ENCODE assay signal across 17 cellular contexts in the genomic region with DNA sequence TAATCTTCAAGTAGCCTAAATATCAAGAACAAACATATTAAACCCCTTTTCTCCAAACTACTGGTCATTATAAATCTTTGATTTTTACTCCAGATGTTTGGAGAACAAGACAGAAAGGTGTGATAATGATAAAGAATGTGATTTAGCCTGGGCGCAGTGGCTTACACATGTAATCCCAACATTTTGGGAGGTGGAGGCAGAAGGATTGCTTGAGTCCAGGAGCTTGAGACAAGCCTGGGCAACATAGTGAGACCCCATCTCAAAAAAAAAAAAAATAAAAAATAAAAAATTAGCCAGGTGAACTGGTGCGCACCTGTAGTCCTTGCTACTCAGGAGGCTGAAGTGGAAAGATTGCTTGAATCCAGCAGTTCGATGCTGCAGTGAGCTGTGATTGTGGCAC. TPM values are rescaled to one million over a fixed set of nuclear protein-coding genes. Genes with fewer than 3 reads are reported as not detected.
DNase-seq lines count a peak whose midpoint lies in the region; ATAC-seq, FAIRE-seq and TF ChIP-seq lines count a peak whose summit lies in the region.
"Had no signal": no experiment of that assay in that cellular context is flagged by ENCODE, and none has a peak within 500 bp of the region (broad histone marks: within the 10 kb centered on the region; RNA-seq: fewer than 3 reads in every experiment).

No MANE protein-coding gene starts in this region.

- in situ Hi-C loops in K562 (cut with MboI), result no loop called here

- H3K9me1 ChIP-seq in K562 (ENCODE audit: control insufficient read depth, insufficient read depth, low read length), result no peaks in the 10 kb centered on the region

- H3K9ac ChIP-seq in OCI-LY3 (ENCODE audit: low read length) (peak overlapping the region; percentile 62), K562 (ENCODE audit: insufficient read depth in 1 of 2, low read depth in 2 of 2, low read length in 2 of 2) (no peak overlapping the region)
- H3K9ac ChIP-seq: BLaER1 treated with 17β-estradiol and CSF1 and Interleukin-3, amounts not matched to agents 10 nM and 100 nM; GM23248 had no signal

- no peak overlapping the region for H3K27ac Mint-ChIP-seq in activated CD4-positive, alpha-beta T cell treated with anti-CD3 and anti-CD28 coated beads, Interleukin-2, amount 10 ng/mL, durations not matched to agents 24 days and 14 days
- peak overlapping the region in 5 of 7 donors; percentile 62 to 97 (median 95) for H3K27ac Mint-ChIP-seq in CD4-positive, alpha-beta memory T cell

- no peak for TF ChIP-seq EP300 in K562 (IDR thresholded peaks at IDR 0.05; ENCODE audit: low read length)

- TF ChIP-seq POLR2A in K562 (conservative IDR thresholded peaks at IDR 0.05), result no peak

- no peaks in the 10 kb centered on the region for H3K27me3 Mint-ChIP-seq in activated CD4-positive, alpha-beta T cell treated with anti-CD3 and anti-CD28 coated beads, Interleukin-2, amount 10 ng/mL, durations not matched to agents 24 days and 14 days
- H3K27me3 Mint-ChIP-seq in CD4-positive, alpha-beta memory T cell, result no peaks in the 10 kb centered on the region

- H3K4me1 Mint-ChIP-seq in activated CD4-positive, alpha-beta T cell treated with anti-CD3 and anti-CD28 coated beads, Interleukin-2, amount 10 ng/mL, durations not matched to agents 24 days and 14 days, result peaks cover 80% of the 10 kb centered on the region
- peaks cover 73 to 97% (median 89%) of the 10 kb centered on the region in 4 donors for H3K4me1 Mint-ChIP-seq in CD4-positive, alpha-beta memory T cell

- no peak for ATAC-seq in K562
- no peak for ATAC-seq in GM21515 (IDR thresholded peaks at IDR 0.05; ENCODE audit: unreplicated experiment)
- no peak for ATAC-seq in pancreas

- peaks cover 24% of the 10 kb centered on the region for H3K36me3 Mint-ChIP-seq in activated CD4-positive, alpha-beta T cell treated with anti-CD3 and anti-CD28 coated beads, Interleukin-2, amount 10 ng/mL, durations not matched to agents 24 days and 14 days (ENCODE audit: low read depth)
- H3K36me3 Mint-ChIP-seq in CD4-positive, alpha-beta memory T cell, result no peaks in the 10 kb centered on the region

- no peak for TF ChIP-seq RAD21 in K562 (CRISPR knock-in tag; conservative IDR thresholded peaks at IDR 0.05 in 1 of 2, IDR thresholded peaks at IDR 0.05 in 1 of 2)

- H3K79me2 ChIP-seq in OCI-LY3 (ENCODE audit: low read length) (peaks cover 99% of the 10 kb centered on the region), K562 (ENCODE audit: control insufficient read depth, insufficient read depth, low read length) (no peaks in the 10 kb centered on the region)

- no peak for DNase-seq in activated CD4-positive, alpha-beta T cell treated with anti-CD3 and anti-CD28 coated beads, Interleukin-2, amount 10 ng/mL, durations not matched to agents 24 days and 14 days
- DNase-seq in activated CD4-positive, alpha-beta T cell treated with anti-CD3 and anti-CD28 coated beads for 48 hours, result no peak
- no peak for DNase-seq in CD4-positive, alpha-beta memory T cell
- DNase-seq in K562 (ENCODE audit: extremely low read depth in 1 of 4, low spot score in 3 of 4) (no peak), pancreas (no peak), Ammon's horn (ENCODE audit: low spot score) (no peak)
- DNase-seq: COR-L47, GDM1, NCI-H1105 treated with DMSO at 0.1 percent for 48 hours, NCI-H1694 treated with DMSO at 0.1 percent for 48 hours, Peyer's patch had no signal

- intact Hi-C loops in activated CD4-positive, alpha-beta T cell treated with anti-CD3 and anti-CD28 coated beads, Interleukin-2, amount 10 ng/mL, durations not matched to agents 24 days and 14 days (cut with micrococcal nuclease), result loop anchor here (1.0 kb wide), 2 partner anchors 9 to 10 kb away; no protein-coding TSS in a partner anchor
- intact Hi-C loops in CD4-positive, alpha-beta memory T cell (cut with micrococcal nuclease), result no loop called here
- intact Hi-C loops in K562 (cut with micrococcal nuclease) (no loop called here), pancreas (cut with DNase I) (no loop called here)

- peak overlapping the region; percentile 91 for H3K4me2 ChIP-seq in OCI-LY3 (ENCODE audit: low read length)
- no peak overlapping the region for H3K4me2 ChIP-seq in K562 (ENCODE audit: insufficient read depth, low read length)
- H3K4me2 ChIP-seq: BLaER1 treated with 17β-estradiol and CSF1 and Interleukin-3, amounts not matched to agents 10 nM and 100 nM had no signal

- 64% methylated on average over 3 of the region's 3 CpGs for WGBS in K562 (ENCODE audit: insufficient coverage, low coverage, missing lambda C conversion rate)
- 91 to 92% methylated on average over 3 of the region's 3 CpGs for WGBS in pancreas, 2 donors

- no TSS peak for BruUV-seq in K562 (replicated peaks; lab: Mats Ljungman, UMichigan)

- H2AFZ ChIP-seq in OCI-LY3 (ENCODE audit: low read depth, low read length) (no peak overlapping the region), K562 (ENCODE audit: low read depth, low read length) (no peak overlapping the region)
- H2AFZ ChIP-seq: GM23248 had no signal

- H4K20me1 ChIP-seq in OCI-LY3 (ENCODE audit: insufficient read depth, low read length), result no peaks in the 10 kb centered on the region
- no peaks in the 10 kb centered on the region for H4K20me1 ChIP-seq in K562 (replicated peaks; ENCODE audit: control insufficient read depth, insufficient read depth, low read length)

- H3K4me3 Mint-ChIP-seq in activated CD4-positive, alpha-beta T cell treated with anti-CD3 and anti-CD28 coated beads, Interleukin-2, amount 10 ng/mL, durations not matched to agents 24 days and 14 days, result peak overlapping the region; percentile 77
- peak overlapping the region in 3 of 8 donors; percentile 73 to 88 (median 82) for H3K4me3 Mint-ChIP-seq in CD4-positive, alpha-beta memory T cell

- no peaks in the 10 kb centered on the region for H3K9me3 ChIP-seq in CD4-positive, alpha-beta memory T cell (ENCODE audit: control insufficient read depth in 1 of 2, low read length in 2 of 2)
- no peaks in the 10 kb centered on the region for H3K9me3 ChIP-seq in OCI-LY3 (ENCODE audit: insufficient read depth, low read length)
- H3K9me3 ChIP-seq in K562 (replicated peaks; ENCODE audit: control insufficient read depth, insufficient read depth, low read depth, low read length), result no peaks in the 10 kb centered on the region
- H3K9me3 ChIP-seq in pancreas, result no peaks in the 10 kb centered on the region
- H3K9me3 ChIP-seq: BLaER1 treated with 17β-estradiol and CSF1 and Interleukin-3, amounts not matched to agents 10 nM and 100 nM; HAP-1; Peyer's patch had no signal

- H3K27me3 ChIP-seq in CD4-positive, alpha-beta memory T cell (ENCODE audit: insufficient read depth, low read length), result no peaks in the 10 kb centered on the region
- H3K27me3 ChIP-seq in OCI-LY3 (ENCODE audit: low read depth, low read length), result no peaks in the 10 kb centered on the region
- H3K27me3 ChIP-seq in K562 (ENCODE audit: control insufficient read depth in 2 of 2, insufficient read depth in 2 of 2, low read length in 2 of 2), result 0 out of 5 replicates have a peak, but pooled peaks cover 0 to 4% of the 10 kb centered on the region in 2 experiments
- no peaks in the 10 kb centered on the region for H3K27me3 ChIP-seq in pancreas
- H3K27me3 ChIP-seq: BLaER1 treated with 17β-estradiol and CSF1 and Interleukin-3, amounts not matched to agents 10 nM and 100 nM; Peyer's patch had no signal

- TF ChIP-seq CTCF in OCI-LY3 (IDR thresholded peaks at IDR 0.05; ENCODE audit: low read depth, low read length) (no peak), K562 (IDR thresholded peaks at IDR 0.05 in 2 of 3, conservative IDR thresholded peaks at IDR 0.05 in 1 of 3; ENCODE audit: insufficient read depth in 2 of 3, low read depth in 1 of 3, low read length in 3 of 3) (no peak), pancreas (IDR thresholded peaks at IDR 0.05) (no peak)

- FAIRE-seq in K562 (lab: Jason Lieb, UNC), result no peak
- FAIRE-seq in pancreas (lab: Jason Lieb, UNC), result no peak
- FAIRE-seq: A204.1 had no signal

- H3K36me3 ChIP-seq in CD4-positive, alpha-beta memory T cell (ENCODE audit: insufficient read depth, low read length), result no peaks in the 10 kb centered on the region
- H3K36me3 ChIP-seq in OCI-LY3 (replicated peaks; ENCODE audit: low read depth, low read length) (peaks cover 4% of the 10 kb centered on the region), K562 (ENCODE audit: control insufficient read depth, insufficient read depth, low read length) (no peaks in the 10 kb centered on the region), pancreas (no peaks in the 10 kb centered on the region)
- H3K36me3 ChIP-seq: HAP-1, Peyer's patch had no signal

- peaks cover 98% of the 10 kb centered on the region for H3K4me1 ChIP-seq in CD4-positive, alpha-beta memory T cell (ENCODE audit: insufficient read depth, low read length)
- H3K4me1 ChIP-seq in OCI-LY3 (ENCODE audit: low read length), result peaks cover 95% of the 10 kb centered on the region
- peaks cover 0 to 15% of the 10 kb centered on the region in 2 experiments; a peak in 4 of 5 replicates for H3K4me1 ChIP-seq in K562 (replicated peaks in 1 of 2; ENCODE audit: control insufficient read depth in 2 of 2, insufficient read depth in 2 of 2, low read length in 2 of 2)
- H3K4me1 ChIP-seq in pancreas, result no peaks in the 10 kb centered on the region
- H3K4me1 ChIP-seq: HAP-1 had no signal

- POLR2A ChIA-PET in CD4-positive, alpha-beta memory T cell (lab: Charles Lee; ENCODE audit: partially characterized antibody), result interaction anchor here (0.8 to 4.3 kb wide), 11 partner anchors 8 to 508 kb away, joined by 3 to 40 read pairs (median 3); a partner anchor contains a TSS
- POLR2A ChIA-PET in K562 (lab: Yijun Ruan, JAX), result no interaction called here

- H3K9me3 Mint-ChIP-seq in activated CD4-positive, alpha-beta T cell treated with anti-CD3 and anti-CD28 coated beads, Interleukin-2, amount 10 ng/mL, durations not matched to agents 24 days and 14 days, result no peaks in the 10 kb centered on the region
- H3K9me3 Mint-ChIP-seq in CD4-positive, alpha-beta memory T cell, result no peaks in the 10 kb centered on the region

- CTCF ChIA-PET in CD4-positive, alpha-beta memory T cell (lab: Charles Lee; ENCODE audit: partially characterized antibody), result interaction anchor here (0.7 to 1.9 kb wide), 8 partner anchors 11 to 52 kb away, joined by 3 to 7 read pairs (median 3); no protein-coding TSS in a partner anchor
- CTCF ChIA-PET in K562 (lab: Yijun Ruan, JAX; ENCODE audit: low intra/inter-chr PET ratio), result interaction anchor here (0.7 to 0.9 kb wide), 2 partner anchors 647 to 737 kb away, joined by 3 to 4 read pairs; no protein-coding TSS in a partner anchor

- peak overlapping the region; percentile 41 for H3K27ac ChIP-seq in CD4-positive, alpha-beta memory T cell (ENCODE audit: low read depth, low read length)
- H3K27ac ChIP-seq in OCI-LY3 (ENCODE audit: low read length) (peak overlapping the region; percentile 86), K562 (ENCODE audit: extremely low read depth, low read depth, low read length) (no peak overlapping the region), pancreas (no peak overlapping the region)
- H3K27ac ChIP-seq: BLaER1 treated with 17β-estradiol and CSF1 and Interleukin-3, amounts not matched to agents 10 nM and 100 nM; GM23248 had no signal

- no peak overlapping the region for H3K4me3 ChIP-seq in CD4-positive, alpha-beta memory T cell (ENCODE audit: low read length in 2 of 2)
- H3K4me3 ChIP-seq in OCI-LY3 (ENCODE audit: low read length), result peak overlapping the region; percentile 62; the same call in 1 of the 2 replicates
- no peak overlapping the region for H3K4me3 ChIP-seq in K562
- H3K4me3 ChIP-seq in pancreas, result no peak overlapping the region
- H3K4me3 ChIP-seq: BLaER1 treated with 17β-estradiol and CSF1 and Interleukin-3, amounts not matched to agents 10 nM and 100 nM; GM23248; HAP-1; Peyer's patch had no signal

RNA-seq across cellular contexts. Expression of a gene that starts 35.1 kb away (rescaled TPM):
- 14.4 and 16.1 TPM in 2 replicates for total RNA-seq in activated CD4-positive, alpha-beta T cell treated with anti-CD3 and anti-CD28 coated beads, Interleukin-2, amount 10 ng/mL, durations not matched to agents 24 days and 14 days
- 10 to 100 TPM; 10.6 to 11.4 TPM for total RNA-seq in CD4-positive, alpha-beta memory T cell
- 10 to 100 TPM; 12.2 to 26.3 TPM for polyA plus RNA-seq in CD4-positive, alpha-beta memory T cell
- total RNA-seq in K562 (2011; cell fraction: chromatin; rRNA removed; ENCODE audit: low replicate concordance), result 49.7 and 76.8 TPM in 2 replicates
- total RNA-seq in K562 (2011; cell fraction: nucleolus; rRNA removed), result 61.7 and 62.4 TPM in 2 replicates
- total RNA-seq in K562 (2011; cell fraction: nucleoplasm; rRNA removed), result 96.9 and 141 TPM in 2 replicates
- total RNA-seq in K562 (2014; rRNA removed), result 59.2 and 71.2 TPM in 2 replicates
- total RNA-seq in K562 (2014; rRNA removed; fragmentation: Illumina TruSeq; extraction: Trizol), result 79.3 and 82.9 TPM in 2 replicates
- 78.2 and 82.5 TPM in 2 replicates for total RNA-seq in K562 (2015; rRNA removed; fragmentation: Illumina TruSeq; extraction: Trizol)
- 112 and 117 TPM in 2 replicates for total RNA-seq in K562 (2021)
- polyA plus RNA-seq in K562 (2011; rRNA removed), result 58.7 and 80.9 TPM in 2 replicates
- 28.0 and 39.1 TPM in 2 replicates for polyA plus RNA-seq in K562 (2011; cell fraction: cytosol; rRNA removed)
- polyA plus RNA-seq in K562 (2011; cell fraction: nucleus; rRNA removed), result 30.3 and 35.2 TPM in 2 replicates
- 69.9 and 86.6 TPM in 2 replicates for polyA plus RNA-seq in K562 (2012)
- polyA plus RNA-seq in K562 (2014; fragmentation: Illumina TruSeq; extraction: Trizol), result 67.7 and 79.3 TPM in 2 replicates
- 10 to 100 TPM; 20.6 to 23.9 TPM for polyA plus RNA-seq in K562 (2014; fragmentation: Nextera tagmentation; extraction: Ambion mirVana)
- polyA plus RNA-seq in K562 (2014; rRNA removed), result 66.8 and 72.6 TPM in 2 replicates
- 43.7 and 55.0 TPM in 2 replicates for polyA minus RNA-seq in K562 (2011; rRNA and poly(A)+ RNA removed)
- polyA minus RNA-seq in K562 (2011; cell fraction: cytosol; rRNA and poly(A)+ RNA removed), result 26.0 and 28.3 TPM in 2 replicates
- 9.2 and 14.8 TPM in 2 replicates for polyA minus RNA-seq in K562 (2011; cell fraction: nucleus; rRNA and poly(A)+ RNA removed)
- total RNA-seq in pancreas, result 10 to 100 TPM; 21.0 to 36.7 (median 29.3) TPM
- polyA plus RNA-seq in pancreas, result 10 to 100 TPM; 16.2 to 26.9 TPM

Comparison
In these comparisons a context has a peak if more than half of its experiments do, and no peak if none do; other contexts are left out.
1. H3K27ac ChIP-seq: peak in CD4-positive, alpha-beta memory T cell (single experiment) and OCI-LY3 (single experiment); none in K562 (single experiment) and pancreas (0 of 4).